In genomic region chr19:55080915-55081772, GRCh38 we compare ENCODE assay signal across 8 cellular contexts. TPM values are rescaled to one million over a fixed set of nuclear protein-coding genes. Genes with fewer than 3 reads are reported as not detected.
A peak's percentile ranks its signal among the peaks of the same experiment; 100 is the strongest.
DNase-seq lines count a peak whose midpoint lies in the region; ATAC-seq, FAIRE-seq and TF ChIP-seq lines count a peak whose summit lies in the region.

No MANE protein-coding gene starts in this region.

- H3K9me3 Mint-ChIP-seq in WTC11: no peaks in the 10 kb centered on the region

- ATAC-seq in WTC11 (peak; percentile 67), left lobe of liver (peak; percentile 61)

- peaks cover 48% of the 10 kb centered on the region for H3K4me1 Mint-ChIP-seq in WTC11

- peaks cover 79% of the 10 kb centered on the region for H3K27me3 Mint-ChIP-seq in WTC11 (ENCODE audit: low read depth)

- H3K36me3 Mint-ChIP-seq in WTC11: 0 out of 2 replicates have a peak, but pooled peaks cover 3% of the 10 kb centered on the region

- peak overlapping the region; percentile 42 to 56 for H3K4me3 ChIP-seq in cardiac fibroblast (replicated peaks in 1 of 2; ENCODE audit: low read depth in 2 of 2, low read length in 2 of 2)

- POLR2A ChIA-PET in WTC11 (lab: Charles Lee): interaction anchor here (0.6 to 1.2 kb wide), 5 partner anchors 12 to 212 kb away, joined by 3 read pairs; partner anchors contain the start of gene RDH13

- peak overlapping the region; percentile 98 for H3K27ac Mint-ChIP-seq in WTC11

- CTCF ChIA-PET in WTC11 (lab: Charles Lee): interaction anchor here (0.5 to 1.7 kb wide), 12 partner anchors 8 to 552 kb away, joined by 3 to 14 read pairs (median 4); partner anchors contain the start of gene DNAAF3

- peak; percentile 96 for DNase-seq in D721Med (ENCODE audit: insufficient read length, low spot score)
- DNase-seq in HCEC 1CT: peak; percentile 34
- DNase-seq in NCI-H2029 treated with DMSO at 0.1 percent for 48 hours (lab: John Stamatoyannopoulos, UW): peak; percentile 34
- DNase-seq in WTC11 (ENCODE audit: low spot score): peak; percentile 98
- peak; percentile 63 to 74 for DNase-seq in cardiac fibroblast (ENCODE audit: low read depth in 2 of 2)
- DNase-seq in left lobe of liver (ENCODE audit: low spot score): no peak
- peak; percentile 77 to 92 for DNase-seq in stimulated activated CD4-positive, alpha-beta T cell treated with anti-CD3 and anti-CD28 coated beads, Interleukin-4, amount 100 ng/mL, for 48 hours (ENCODE audit: low read depth in 2 of 2)
- no peak for DNase-seq in inferior parietal cortex (ENCODE audit: extremely low spot score)

- no peak for FAIRE-seq in D721Med (lab: Jason Lieb, UNC)

- H3K4me3 Mint-ChIP-seq in WTC11: peak overlapping the region; percentile 96

- no peak for TF ChIP-seq CTCF in D721Med (IDR thresholded peaks at IDR 0.05; ENCODE audit: insufficient read depth, missing control alignments)
- no peak for TF ChIP-seq CTCF in WTC11 (IDR thresholded peaks at IDR 0.05)
- TF ChIP-seq CTCF in cardiac fibroblast (IDR thresholded peaks at IDR 0.05; ENCODE audit: low read depth, low read length): no peak

TF ChIP-seq in WTC11, 78 proteins besides CTCF, POLR2A, EP300 and RAD21 (continues in another document):
- no peak for TF ChIP-seq E2F1 (CRISPR knock-in tag; IDR thresholded peaks at IDR 0.05)
- TF ChIP-seq TEAD1 (CRISPR knock-in tag; IDR thresholded peaks at IDR 0.05): peak; percentile 68; the same call in 1 of the 2 replicates
- no peak for TF ChIP-seq NR2C2 (CRISPR knock-in tag; IDR thresholded peaks at IDR 0.05)
- no peak for TF ChIP-seq GABPB1 (CRISPR knock-in tag; IDR thresholded peaks at IDR 0.05)
- no peak for TF ChIP-seq ZNF396 (CRISPR knock-in tag; IDR thresholded peaks at IDR 0.05; ENCODE audit: borderline replicate concordance)
- no peak for TF ChIP-seq IRF1 (CRISPR knock-in tag; IDR thresholded peaks at IDR 0.05)
- no peak for TF ChIP-seq EMX1 (CRISPR knock-in tag; IDR thresholded peaks at IDR 0.05)
- no peak for TF ChIP-seq NFE2L1 (CRISPR knock-in tag; IDR thresholded peaks at IDR 0.05)
- no peak for TF ChIP-seq ATF1 (CRISPR knock-in tag; IDR thresholded peaks at IDR 0.05)
- TF ChIP-seq NFYB (CRISPR knock-in tag; conservative IDR thresholded peaks at IDR 0.05; ENCODE audit: low read depth): no peak
- TF ChIP-seq ATF6 (CRISPR knock-in tag; IDR thresholded peaks at IDR 0.05): no peak
- TF ChIP-seq RORB (CRISPR knock-in tag; IDR thresholded peaks at IDR 0.05): no peak
- TF ChIP-seq ZNF532 (CRISPR knock-in tag; IDR thresholded peaks at IDR 0.05; ENCODE audit: borderline replicate concordance): no peak
- TF ChIP-seq ZNF281 (CRISPR knock-in tag; IDR thresholded peaks at IDR 0.05): no peak
- no peak for TF ChIP-seq ERG (CRISPR knock-in tag; IDR thresholded peaks at IDR 0.05)
- no peak for TF ChIP-seq CREM (CRISPR knock-in tag; IDR thresholded peaks at IDR 0.05)
- no peak for TF ChIP-seq ZNF263 (CRISPR knock-in tag; IDR thresholded peaks at IDR 0.05; ENCODE audit: low read depth)

RNA-seq across cellular contexts. Expression of gene EPS8L1, which starts 5.5 kb away (rescaled TPM):
- total RNA-seq in WTC11 (2021): 38.9 to 43.8 TPM (median 42.8 TPM) in 3 replicates
- 0.53 TPM for total RNA-seq in left lobe of liver

RNA-seq across cellular contexts. Expression of gene RDH13, which starts 18.2 kb away (rescaled TPM):
- 35.3 to 39.5 TPM (median 38.4 TPM) in 3 replicates for total RNA-seq in WTC11 (2021)
- total RNA-seq in left lobe of liver: 9.7 TPM

RNA-seq across cellular contexts. Expression of gene PPP1R12C, which starts 36.3 kb away (rescaled TPM):
- total RNA-seq in WTC11 (2021) (88.4 to 99.3 TPM (median 92.3 TPM) in 3 replicates), left lobe of liver (46.5 TPM)

RNA-seq across cellular contexts. Expression of gene GP6, which starts 43.1 kb away (rescaled TPM):
- total RNA-seq in WTC11 (2021) (0.41 to 1.1 TPM (median 0.61 TPM) in 3 replicates), left lobe of liver (not detected)

Comparison
In these comparisons a context has a peak if more than half of its experiments do, and no peak if none do; other contexts are left out.
1. DNase-seq: peak in D721Med (single experiment), HCEC 1CT (single experiment), NCI-H2029 treated with DMSO at 0.1 percent for 48 hours (single experiment), WTC11 (single experiment), cardiac fibroblast (2 of 2) and stimulated activated CD4-positive, alpha-beta T cell treated with anti-CD3 and anti-CD28 coated beads, Interleukin-4, amount 100 ng/mL, for 48 hours (2 of 2); none in left lobe of liver (single experiment) and inferior parietal cortex (single experiment).
2. RNA of gene EPS8L1, which starts 5.5 kb away (total RNA-seq): 38.9 to 43.8 TPM in WTC11; 0.53 TPM in left lobe of liver (single experiment); every median in the first group is over 10 times any median in the second.